In the genomic region with DNA sequence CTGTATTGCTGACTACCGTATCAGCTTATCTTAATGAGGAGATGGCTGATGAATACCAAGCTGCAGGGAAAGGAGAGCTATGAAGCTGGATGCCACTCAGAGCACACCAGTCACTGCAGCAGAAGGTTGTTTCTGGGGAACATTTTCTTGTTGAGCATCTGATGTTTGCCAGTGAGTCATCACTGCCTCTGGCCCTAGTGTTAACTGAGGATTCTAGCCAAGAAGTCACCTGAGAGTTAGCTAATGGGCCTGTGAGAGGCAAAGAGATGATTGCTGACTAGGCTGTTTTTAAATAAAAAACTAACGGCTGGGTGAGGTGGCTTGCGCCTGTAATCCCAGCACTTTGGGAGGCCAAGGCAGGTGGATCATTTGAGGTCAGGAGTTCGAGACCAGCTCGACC, we compare ENCODE assay signal across 14 cellular contexts. TPM values are rescaled to one million over a fixed set of nuclear protein-coding genes. Genes with fewer than 3 reads are reported as not detected.
A peak's percentile ranks its signal among the peaks of the same experiment; 100 is the strongest.
DNase-seq lines count a peak whose midpoint lies in the region; FAIRE-seq and TF ChIP-seq lines count a peak whose summit lies in the region.
"Had no signal": no experiment of that assay in that cellular context is flagged by ENCODE, and none has a peak within 500 bp of the region (broad histone marks: within the 10 kb centered on the region; RNA-seq: fewer than 3 reads in every experiment).

No MANE protein-coding gene starts in this region.

- intact Hi-C loops in thyroid gland (cut with DNase I): no loop called here

- TF ChIP-seq CTCF in bronchial epithelial cell (IDR thresholded peaks at IDR 0.05; ENCODE audit: insufficient read depth, low read length, severe bottlenecking): no peak
- TF ChIP-seq CTCF in thyroid gland (IDR thresholded peaks at IDR 0.05): no peak

- 94 to 97% methylated on average over 5 of the region's 5 CpGs for WGBS in thyroid gland, 2 donors

- no peaks in the 10 kb centered on the region for H3K9me3 ChIP-seq in thyroid gland

- no peak overlapping the region for H3K27ac ChIP-seq in thyroid gland

- no peaks in the 10 kb centered on the region for H3K4me1 ChIP-seq in thyroid gland

- FAIRE-seq in bronchial epithelial cell (lab: Jason Lieb, UNC): no peak

- H3K36me3 ChIP-seq in bronchial epithelial cell (ENCODE audit: control insufficient read depth, insufficient read depth, low read length) (no peaks in the 10 kb centered on the region), thyroid gland (no peaks in the 10 kb centered on the region)

- H3K4me3 ChIP-seq in bronchial epithelial cell (ENCODE audit: low read depth, low read length): no peak overlapping the region
- no peak overlapping the region for H3K4me3 ChIP-seq in thyroid gland (replicated peaks in 1 of 3)

- no peak for TF ChIP-seq POLR2A in thyroid gland (IDR thresholded peaks at IDR 0.05)

- DNase-seq in COLO829 (ENCODE audit: low spot score): peak; percentile 6
- peak; percentile 31 for DNase-seq in LHCN-M2 (ENCODE audit: low read depth)
- peak; percentile 84 for DNase-seq in bronchial epithelial cell (ENCODE audit: low read depth)
- peak; percentile 2 for DNase-seq in left kidney (ENCODE audit: low read depth, low spot score)
- DNase-seq in NCI-H748 treated with DMSO at 0.1 percent for 48 hours (lab: John Stamatoyannopoulos, UW): no peak
- no peak for DNase-seq in thyroid gland
- DNase-seq in iPS-NIHi11 (ENCODE audit: low spot score): no peak
- no peak for DNase-seq in NCI-H524 treated with DMSO at 0.1 percent for 48 hours (lab: John Stamatoyannopoulos, UW)
- DNase-seq: activated CD4-positive, alpha-beta memory T cell treated with anti-CD3 and anti-CD28 coated beads, Interleukin-2, amount 10 ng/mL, durations not matched to agents 7 days and 5 days; effector CD4-positive, alpha-beta T cell; NCI-H774; stimulated activated CD4-positive, alpha-beta T cell treated with anti-CD3 and anti-CD28 coated beads, Interleukin-2, amount 100 ng/mL, for 24 hours; stimulated activated naive CD8-positive, alpha-beta T cell treated with anti-CD3 and anti-CD28 coated beads, Interleukin-15, Interleukin-2, amounts not matched to agents 100 U/mL and 50 U/mL, for 24 hours; T-cell had no signal

- H3K27me3 ChIP-seq in bronchial epithelial cell (ENCODE audit: control insufficient read depth, insufficient read depth, low read length): no peaks in the 10 kb centered on the region
- no peaks in the 10 kb centered on the region for H3K27me3 ChIP-seq in thyroid gland

RNA-seq across cellular contexts. Expression of gene CCDC150, which starts 37.9 kb away (rescaled TPM):
- total RNA-seq in LHCN-M2 (2014; rRNA removed) (10.2 and 11.3 TPM in 2 replicates), bronchial epithelial cell (2.4 and 3.3 TPM in 2 replicates), thyroid gland (1 to 10 TPM in 3 of 4 donors, under 1 TPM in 1; 0.94 to 3.2 (median 1.5) TPM)
- 1.9 TPM for polyA plus RNA-seq in LHCN-M2 (2012)

Comparison
In these comparisons a context has a peak if more than half of its experiments do, and no peak if none do; other contexts are left out.
1. DNase-seq: peak in COLO829 (single experiment), LHCN-M2 (single experiment), bronchial epithelial cell (single experiment) and left kidney (single experiment); none in NCI-H748 treated with DMSO at 0.1 percent for 48 hours (single experiment), thyroid gland (0 of 2), iPS-NIHi11 (single experiment) and NCI-H524 treated with DMSO at 0.1 percent for 48 hours (single experiment).